9 cellular contexts compared by ENCODE assay signal in the genomic region with DNA sequence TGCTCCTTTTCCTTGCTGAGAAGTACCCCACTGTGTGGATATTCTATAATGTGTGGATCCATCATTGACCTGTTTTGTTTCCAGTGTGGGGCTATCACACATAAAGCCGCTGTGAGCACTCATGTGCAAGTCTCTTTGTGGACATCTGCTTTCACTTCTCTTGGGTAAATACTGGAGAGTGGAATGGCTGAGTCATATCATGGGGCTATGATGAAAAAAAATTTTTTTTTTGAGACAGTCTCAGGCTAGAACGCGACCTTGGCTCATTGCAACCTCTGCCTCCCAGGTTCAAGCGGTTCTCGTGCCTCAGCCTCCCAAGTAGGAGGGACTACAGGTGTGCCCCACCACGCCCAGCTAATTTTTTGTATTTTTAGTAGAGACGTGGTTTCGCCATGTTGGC. TPM values are rescaled to one million over a fixed set of nuclear protein-coding genes. Genes with fewer than 3 reads are reported as not detected.
A peak's percentile ranks its signal among the peaks of the same experiment; 100 is the strongest.
DNase-seq lines count a peak whose midpoint lies in the region; ATAC-seq, FAIRE-seq and TF ChIP-seq lines count a peak whose summit lies in the region.
"Had no signal": no experiment of that assay in that cellular context is flagged by ENCODE, and none has a peak within 500 bp of the region (broad histone marks: within the 10 kb centered on the region; RNA-seq: fewer than 3 reads in every experiment).

No MANE protein-coding gene starts in this region.

- H3K27me3 ChIP-seq in ACC112 (ENCODE audit: insufficient read depth, low read length), result no peaks in the 10 kb centered on the region

- peaks cover 2% of the 10 kb centered on the region for H3K4me1 ChIP-seq in ACC112 (ENCODE audit: control insufficient read depth, insufficient read depth, low read length, unreplicated experiment)

- no peak overlapping the region; the same call in 1 of the 2 replicates for H3K4me3 ChIP-seq in ACC112 (ENCODE audit: low read depth, low read length)
- H3K4me3 ChIP-seq in foreskin fibroblast (ENCODE audit: low read depth in 1 of 2, low read length in 2 of 2), result no peak overlapping the region

- H2AFZ ChIP-seq in ACC112 (ENCODE audit: low read length, unreplicated experiment), result peak overlapping the region; percentile 89

- no peak for TF ChIP-seq CTCF in foreskin fibroblast (IDR thresholded peaks at IDR 0.05; ENCODE audit: low read depth, low read length)

- H3K79me2 ChIP-seq in ACC112 (ENCODE audit: control insufficient read depth, insufficient read depth, low read length, unreplicated experiment), result no peaks in the 10 kb centered on the region

- DNase-seq in GM12891 (ENCODE audit: insufficient read length, low spot score) (no peak), SHP77 treated with DMSO at 0.1 percent for 48 hours (lab: John Stamatoyannopoulos, UW) (peak; percentile 33), foreskin fibroblast (peak; percentile 72 to 89), NCI-H446 treated with DMSO at 0.1 percent for 48 hours (lab: John Stamatoyannopoulos, UW) (no peak), COLO829 (ENCODE audit: low spot score) (no peak)

- no peaks in the 10 kb centered on the region for H3K36me3 ChIP-seq in ACC112 (ENCODE audit: insufficient read depth, low read length)

- H3K27ac ChIP-seq in ACC112 (ENCODE audit: low read depth, low read length), result no peak overlapping the region

- TF ChIP-seq POLR2A in GM12891 (IDR thresholded peaks at IDR 0.05; ENCODE audit: low read depth, low read length), result no peak

- ATAC-seq in HG03342 (IDR thresholded peaks at IDR 0.05; ENCODE audit: unreplicated experiment) (no peak), GM21390 (IDR thresholded peaks at IDR 0.05; ENCODE audit: unreplicated experiment) (no peak)
- ATAC-seq: Panc1 had no signal

- peak; percentile 13 for FAIRE-seq in GM12891 (lab: Jason Lieb, UNC)

TF ChIP-seq in GM12891, 5 proteins besides CTCF, POLR2A, EP300 and RAD21:
- TF ChIP-seq POLR2AphosphoS5 (IDR thresholded peaks at IDR 0.05; ENCODE audit: low read depth, low read length), result no peak
- TF ChIP-seq PAX5 (IDR thresholded peaks at IDR 0.05; ENCODE audit: insufficient read depth, low read length, severe bottlenecking), result no peak
- no peak for TF ChIP-seq TAF1 (IDR thresholded peaks at IDR 0.05; ENCODE audit: low read depth, low read length)
- TF ChIP-seq SPI1 (IDR thresholded peaks at IDR 0.05; ENCODE audit: low read depth, low read length), result peak; percentile 55
- no peak for TF ChIP-seq POU2F2 (IDR thresholded peaks at IDR 0.05; ENCODE audit: low read depth, low read length)
TF ChIP-seq in GM12891: peak in this region for 1.

RNA-seq across cellular contexts. Expression of a gene that starts 7.7 kb away (rescaled TPM):
- 34.8 TPM for polyA plus RNA-seq in GM12891 (2012; ENCODE audit: low read depth, missing spikeins)

RNA-seq across cellular contexts. Expression of a gene that starts 17.3 kb away (rescaled TPM):
- not detected for polyA plus RNA-seq in GM12891 (2012; ENCODE audit: low read depth, missing spikeins)

Comparison
In these comparisons a context has a peak if more than half of its experiments do, and no peak if none do; other contexts are left out.
1. DNase-seq: peak in SHP77 treated with DMSO at 0.1 percent for 48 hours (single experiment) and foreskin fibroblast (2 of 2); none in GM12891 (single experiment), NCI-H446 treated with DMSO at 0.1 percent for 48 hours (single experiment) and COLO829 (single experiment).